Comparison of ENCODE assay signal across 31 cellular contexts in genomic region chr2:16537347-16537746, GRCh38.
DNase-seq lines count a peak whose midpoint lies in the region; ATAC-seq and TF ChIP-seq lines count a peak whose summit lies in the region.
"Had no signal": no experiment of that assay in that cellular context is flagged by ENCODE, and none has a peak within 500 bp of the region (broad histone marks: within the 10 kb centered on the region; RNA-seq: fewer than 3 reads in every experiment).

No MANE protein-coding gene starts in this region.

- no peaks in the 10 kb centered on the region for H3K9me3 Mint-ChIP-seq in Caco-2 (ENCODE audit: unreplicated experiment)
- H3K9me3 Mint-ChIP-seq: activated CD4-positive, alpha-beta memory T cell treated with anti-CD3 and anti-CD28 coated beads for 36 hours; activated T-cell treated with anti-CD3 and anti-CD28 coated beads, Interleukin-2, amount 50 U/mL, for 72 hours; central memory CD8-positive, alpha-beta T cell; mesothelial cell of epicardium; stimulated activated naive CD8-positive, alpha-beta T cell treated with anti-CD3 and anti-CD28 coated beads, Interleukin-15, Interleukin-2, amounts not matched to agents 100 ng/mL and 50 ng/mL, for 24 hours had no signal

- TF ChIP-seq CTCF in OCI-LY7 (conservative IDR thresholded peaks at IDR 0.05; ENCODE audit: low read length) (no peak), Caco-2 (IDR thresholded peaks at IDR 0.05; ENCODE audit: insufficient read depth in 1 of 2, low read depth in 1 of 2, low read length in 1 of 2, severe bottlenecking in 1 of 2, unreplicated experiment in 1 of 2) (no peak)

- no peaks in the 10 kb centered on the region for H3K27me3 ChIP-seq in Caco-2 (replicated peaks; ENCODE audit: control insufficient read depth, insufficient read depth, low read length)
- H3K27me3 ChIP-seq: ascending aorta, testis had no signal

- H3K27ac ChIP-seq in OCI-LY7 (ENCODE audit: low read depth, low read length, poor library complexity, severe bottlenecking), result no peak overlapping the region
- H3K27ac ChIP-seq: ascending aorta, SK-N-MC, testis had no signal

- H3K4me1 ChIP-seq in OCI-LY7 (ENCODE audit: insufficient read depth, low read length, poor library complexity, severe bottlenecking), result no peaks in the 10 kb centered on the region
- H3K4me1 ChIP-seq in Caco-2, result no peaks in the 10 kb centered on the region
- H3K4me1 ChIP-seq: ascending aorta, testis had no signal

- H3K9me3 ChIP-seq in OCI-LY7 (ENCODE audit: low read length), result no peaks in the 10 kb centered on the region
- H3K9me3 ChIP-seq in Caco-2, result no peaks in the 10 kb centered on the region
- H3K9me3 ChIP-seq: ascending aorta, testis had no signal

- H3K36me3 ChIP-seq in OCI-LY7 (ENCODE audit: insufficient read depth, low read length) (no peaks in the 10 kb centered on the region), Caco-2 (ENCODE audit: control insufficient read depth, insufficient read depth, low read length) (no peaks in the 10 kb centered on the region)
- H3K36me3 ChIP-seq: ascending aorta had no signal

- H3K36me3 Mint-ChIP-seq in Caco-2 (ENCODE audit: insufficient read depth, unreplicated experiment), result no peaks in the 10 kb centered on the region
- H3K36me3 Mint-ChIP-seq: activated CD4-positive, alpha-beta memory T cell treated with anti-CD3 and anti-CD28 coated beads for 36 hours; CD4-positive, CD25-positive, alpha-beta regulatory T cell; mesothelial cell of epicardium had no signal

- H3K4me3 ChIP-seq in OCI-LY7 (ENCODE audit: low read depth, low read length, poor library complexity, severe bottlenecking), result no peak overlapping the region
- H3K4me3 ChIP-seq in Caco-2 (ENCODE audit: low read depth, low read length), result no peak overlapping the region
- H3K4me3 ChIP-seq: ascending aorta, GM12878, SK-N-MC, testis had no signal

- H2AFZ ChIP-seq in OCI-LY7 (ENCODE audit: low read length), result no peak overlapping the region

- no TSS peak for BruUV-seq in OCI-LY7 (replicated peaks; lab: Mats Ljungman, UMichigan)
- BruUV-seq in Caco-2 (replicated peaks; lab: Mats Ljungman, UMichigan), result no TSS peak

- CTCF ChIA-PET in OCI-LY7 (lab: Charles Lee; ENCODE audit: unreplicated experiment), result no interaction called here
- CTCF ChIA-PET in Caco-2 (lab: Charles Lee), result interaction anchor here (0.7 kb wide), 1 partner anchor 677 kb away, joined by 3 read pairs; no protein-coding TSS in a partner anchor

- peak; percentile 12 for DNase-seq in ELR (ENCODE audit: low read depth)
- peak; percentile 50 for DNase-seq in RKO (ENCODE audit: low spot score)
- DNase-seq in dermis blood vessel endothelial cell, result peak; percentile 26
- peak; percentile 8 to 49 for DNase-seq in lung microvascular endothelial cell (ENCODE audit: low read depth in 2 of 2)
- no peak for DNase-seq in NCI-H1092 (lab: John Stamatoyannopoulos, UW)
- no peak for DNase-seq in OCI-LY7 (ENCODE audit: low spot score)
- DNase-seq in Caco-2, result no peak
- DNase-seq: activated CD4-positive, alpha-beta memory T cell treated with anti-CD3 and anti-CD28 coated beads for 36 hours; activated T-cell treated with anti-CD3 and anti-CD28 coated beads, Interleukin-2, amount 50 U/mL, for 72 hours; AML-193; CD4-positive, CD25-positive, alpha-beta regulatory T cell; EL; glutamatergic neuron; left ventricle myocardium superior; NCI-H1105 treated with DMSO at 0.1 percent for 48 hours; NCI-H187 treated with DMSO at 0.1 percent for 48 hours; NCI-H2171; NCI-H510A treated with DMSO at 0.1 percent for 48 hours; posterior cingulate gyrus; right cardiac atrium; stimulated activated CD4-positive, alpha-beta T cell treated with anti-CD3 and anti-CD28 coated beads, Interleukin-1b, Interleukin-23, amount 100 ng/mL, for 48 hours; T-helper 17 cell; testis had no signal

- no peak overlapping the region for H3K27ac Mint-ChIP-seq in Caco-2 (ENCODE audit: unreplicated experiment)
- H3K27ac Mint-ChIP-seq: activated CD4-positive, alpha-beta memory T cell treated with anti-CD3 and anti-CD28 coated beads for 36 hours; activated T-cell treated with anti-CD3 and anti-CD28 coated beads, Interleukin-2, amount 50 U/mL, for 72 hours; CD4-positive, CD25-positive, alpha-beta regulatory T cell; mesothelial cell of epicardium; stimulated activated naive CD8-positive, alpha-beta T cell treated with anti-CD3 and anti-CD28 coated beads, Interleukin-15, Interleukin-2, amounts not matched to agents 100 ng/mL and 50 ng/mL, for 24 hours; T-helper 17 cell had no signal

- no peaks in the 10 kb centered on the region for H3K79me2 ChIP-seq in OCI-LY7 (ENCODE audit: insufficient read depth, low read depth, low read length)

- no peaks in the 10 kb centered on the region for H4K20me1 ChIP-seq in OCI-LY7 (ENCODE audit: insufficient read depth, low read length)

- H3K27me3 Mint-ChIP-seq in Caco-2 (ENCODE audit: insufficient read depth, unreplicated experiment), result peaks cover 14% of the 10 kb centered on the region
- H3K27me3 Mint-ChIP-seq: CD4-positive, CD25-positive, alpha-beta regulatory T cell; central memory CD8-positive, alpha-beta T cell; T-helper 17 cell had no signal

- POLR2A ChIA-PET in OCI-LY7 (lab: Charles Lee), result no interaction called here
- POLR2A ChIA-PET in Caco-2 (lab: Charles Lee), result no interaction called here

- intact Hi-C loops in OCI-LY7 (cut with micrococcal nuclease; ENCODE audit: unreplicated experiment), result no loop called here
- intact Hi-C loops in Caco-2 (cut with micrococcal nuclease; ENCODE audit: unreplicated experiment), result no loop called here

- no peak overlapping the region for H3K4me3 Mint-ChIP-seq in Caco-2 (ENCODE audit: unreplicated experiment)
- H3K4me3 Mint-ChIP-seq: activated CD4-positive, alpha-beta memory T cell treated with anti-CD3 and anti-CD28 coated beads for 36 hours; activated T-cell treated with anti-CD3 and anti-CD28 coated beads, Interleukin-2, amount 50 U/mL, for 72 hours; CD4-positive, CD25-positive, alpha-beta regulatory T cell; central memory CD8-positive, alpha-beta T cell; mesothelial cell of epicardium; stimulated activated naive CD8-positive, alpha-beta T cell treated with anti-CD3 and anti-CD28 coated beads, Interleukin-15, Interleukin-2, amounts not matched to agents 100 ng/mL and 50 ng/mL, for 24 hours; T-helper 17 cell had no signal

- ATAC-seq in GM19328 (IDR thresholded peaks at IDR 0.05; ENCODE audit: unreplicated experiment), result no peak
- ATAC-seq: activated CD4-positive, CD25-positive, alpha-beta regulatory T cell treated with anti-CD3 and anti-CD28 coated beads, Interleukin-2, amount 50 U/mL, for 24 hours; activated T-cell treated with anti-CD3 and anti-CD28 coated beads, Interleukin-2, amount 50 U/mL, for 72 hours; GM12878; left ventricle myocardium superior; right cardiac atrium; T-helper 17 cell had no signal

- no peaks in the 10 kb centered on the region for H3K9me2 ChIP-seq in OCI-LY7 (ENCODE audit: insufficient read depth, low read length)

- no peak overlapping the region for H3K4me2 ChIP-seq in OCI-LY7 (ENCODE audit: low read length)

- H3K4me1 Mint-ChIP-seq in Caco-2 (ENCODE audit: low read depth, unreplicated experiment), result no peaks in the 10 kb centered on the region
- H3K4me1 Mint-ChIP-seq: CD4-positive, CD25-positive, alpha-beta regulatory T cell; central memory CD8-positive, alpha-beta T cell; T-helper 17 cell had no signal

Comparison
In these comparisons a context has a peak if more than half of its experiments do, and no peak if none do; other contexts are left out.
1. DNase-seq: peak in ELR (single experiment), RKO (single experiment), dermis blood vessel endothelial cell (single experiment) and lung microvascular endothelial cell (2 of 2); none in NCI-H1092 (single experiment), OCI-LY7 (single experiment) and Caco-2 (0 of 2).